In the genomic region with DNA sequence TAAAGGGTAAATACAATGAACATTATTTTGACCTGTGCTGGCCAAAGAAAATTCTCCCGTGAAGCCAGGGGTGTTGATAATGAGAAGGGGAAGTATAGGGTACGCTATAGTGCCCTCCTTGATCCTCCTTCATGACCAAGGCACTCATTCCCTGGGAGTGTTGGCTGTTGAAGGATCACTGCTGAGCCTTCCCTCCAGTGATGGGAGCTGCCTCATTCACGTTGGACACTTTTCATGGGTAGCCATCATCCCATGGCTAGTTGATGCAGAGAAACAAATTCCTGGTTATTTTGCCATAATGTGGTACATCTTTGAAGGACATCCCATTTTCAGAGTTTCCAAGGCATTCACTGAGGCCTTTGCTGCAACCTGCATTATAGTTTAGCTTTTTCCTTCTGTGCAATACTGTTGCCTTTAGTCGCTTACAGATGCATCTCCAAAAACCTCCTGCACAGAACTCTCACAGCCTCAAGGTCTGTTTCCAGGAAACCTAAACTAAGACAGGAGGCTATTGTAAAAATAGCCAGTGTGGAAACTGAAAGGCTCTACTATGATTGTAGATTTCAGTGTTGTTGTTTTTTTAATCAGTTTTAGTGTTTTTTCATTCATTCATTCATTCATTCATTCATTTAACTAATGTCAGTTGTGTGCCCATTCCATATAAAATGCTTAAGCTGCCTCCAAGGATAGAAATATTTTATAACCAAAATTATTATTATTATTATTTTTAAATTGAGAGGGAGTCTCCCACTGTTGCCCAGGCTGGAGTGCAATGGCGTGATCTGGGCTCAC, we compare ENCODE assay signal across 1 cellular context.
TF ChIP-seq lines count a peak whose summit lies in the region.

No MANE protein-coding gene starts in this region.

TF ChIP-seq in liver, 16 proteins besides CTCF, POLR2A, EP300 and RAD21 (continued from another document):
- TF ChIP-seq, protein P1, sequence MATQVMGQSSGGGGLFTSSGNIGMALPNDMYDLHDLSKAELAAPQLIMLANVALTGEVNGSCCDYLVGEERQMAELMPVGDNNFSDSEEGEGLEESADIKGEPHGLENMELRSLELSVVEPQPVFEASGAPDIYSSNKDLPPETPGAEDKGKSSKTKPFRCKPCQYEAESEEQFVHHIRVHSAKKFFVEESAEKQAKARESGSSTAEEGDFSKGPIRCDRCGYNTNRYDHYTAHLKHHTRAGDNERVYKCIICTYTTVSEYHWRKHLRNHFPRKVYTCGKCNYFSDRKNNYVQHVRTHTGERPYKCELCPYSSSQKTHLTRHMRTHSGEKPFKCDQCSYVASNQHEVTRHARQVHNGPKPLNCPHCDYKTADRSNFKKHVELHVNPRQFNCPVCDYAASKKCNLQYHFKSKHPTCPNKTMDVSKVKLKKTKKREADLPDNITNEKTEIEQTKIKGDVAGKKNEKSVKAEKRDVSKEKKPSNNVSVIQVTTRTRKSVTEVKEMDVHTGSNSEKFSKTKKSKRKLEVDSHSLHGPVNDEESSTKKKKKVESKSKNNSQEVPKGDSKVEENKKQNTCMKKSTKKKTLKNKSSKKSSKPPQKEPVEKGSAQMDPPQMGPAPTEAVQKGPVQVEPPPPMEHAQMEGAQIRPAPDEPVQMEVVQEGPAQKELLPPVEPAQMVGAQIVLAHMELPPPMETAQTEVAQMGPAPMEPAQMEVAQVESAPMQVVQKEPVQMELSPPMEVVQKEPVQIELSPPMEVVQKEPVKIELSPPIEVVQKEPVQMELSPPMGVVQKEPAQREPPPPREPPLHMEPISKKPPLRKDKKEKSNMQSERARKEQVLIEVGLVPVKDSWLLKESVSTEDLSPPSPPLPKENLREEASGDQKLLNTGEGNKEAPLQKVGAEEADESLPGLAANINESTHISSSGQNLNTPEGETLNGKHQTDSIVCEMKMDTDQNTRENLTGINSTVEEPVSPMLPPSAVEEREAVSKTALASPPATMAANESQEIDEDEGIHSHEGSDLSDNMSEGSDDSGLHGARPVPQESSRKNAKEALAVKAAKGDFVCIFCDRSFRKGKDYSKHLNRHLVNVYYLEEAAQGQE (IDR thresholded peaks at IDR 0.05): no peak
- TF ChIP-seq, protein P2, sequence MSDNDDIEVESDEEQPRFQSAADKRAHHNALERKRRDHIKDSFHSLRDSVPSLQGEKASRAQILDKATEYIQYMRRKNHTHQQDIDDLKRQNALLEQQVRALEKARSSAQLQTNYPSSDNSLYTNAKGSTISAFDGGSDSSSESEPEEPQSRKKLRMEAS (IDR thresholded peaks at IDR 0.05): no peak
- TF ChIP-seq FOXA1 (IDR thresholded peaks at IDR 0.05) (no peak), EGR1 (IDR thresholded peaks at IDR 0.05; ENCODE audit: low read depth in 2 of 2) (no peak), HNF4G (IDR thresholded peaks at IDR 0.05) (no peak)
- TF ChIP-seq, protein P3, sequence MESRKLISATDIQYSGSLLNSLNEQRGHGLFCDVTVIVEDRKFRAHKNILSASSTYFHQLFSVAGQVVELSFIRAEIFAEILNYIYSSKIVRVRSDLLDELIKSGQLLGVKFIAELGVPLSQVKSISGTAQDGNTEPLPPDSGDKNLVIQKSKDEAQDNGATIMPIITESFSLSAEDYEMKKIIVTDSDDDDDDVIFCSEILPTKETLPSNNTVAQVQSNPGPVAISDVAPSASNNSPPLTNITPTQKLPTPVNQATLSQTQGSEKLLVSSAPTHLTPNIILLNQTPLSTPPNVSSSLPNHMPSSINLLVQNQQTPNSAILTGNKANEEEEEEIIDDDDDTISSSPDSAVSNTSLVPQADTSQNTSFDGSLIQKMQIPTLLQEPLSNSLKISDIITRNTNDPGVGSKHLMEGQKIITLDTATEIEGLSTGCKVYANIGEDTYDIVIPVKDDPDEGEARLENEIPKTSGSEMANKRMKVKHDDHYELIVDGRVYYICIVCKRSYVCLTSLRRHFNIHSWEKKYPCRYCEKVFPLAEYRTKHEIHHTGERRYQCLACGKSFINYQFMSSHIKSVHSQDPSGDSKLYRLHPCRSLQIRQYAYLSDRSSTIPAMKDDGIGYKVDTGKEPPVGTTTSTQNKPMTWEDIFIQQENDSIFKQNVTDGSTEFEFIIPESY (IDR thresholded peaks at IDR 0.05): no peak
